1 cellular context compared by ENCODE assay signal in the genomic region with DNA sequence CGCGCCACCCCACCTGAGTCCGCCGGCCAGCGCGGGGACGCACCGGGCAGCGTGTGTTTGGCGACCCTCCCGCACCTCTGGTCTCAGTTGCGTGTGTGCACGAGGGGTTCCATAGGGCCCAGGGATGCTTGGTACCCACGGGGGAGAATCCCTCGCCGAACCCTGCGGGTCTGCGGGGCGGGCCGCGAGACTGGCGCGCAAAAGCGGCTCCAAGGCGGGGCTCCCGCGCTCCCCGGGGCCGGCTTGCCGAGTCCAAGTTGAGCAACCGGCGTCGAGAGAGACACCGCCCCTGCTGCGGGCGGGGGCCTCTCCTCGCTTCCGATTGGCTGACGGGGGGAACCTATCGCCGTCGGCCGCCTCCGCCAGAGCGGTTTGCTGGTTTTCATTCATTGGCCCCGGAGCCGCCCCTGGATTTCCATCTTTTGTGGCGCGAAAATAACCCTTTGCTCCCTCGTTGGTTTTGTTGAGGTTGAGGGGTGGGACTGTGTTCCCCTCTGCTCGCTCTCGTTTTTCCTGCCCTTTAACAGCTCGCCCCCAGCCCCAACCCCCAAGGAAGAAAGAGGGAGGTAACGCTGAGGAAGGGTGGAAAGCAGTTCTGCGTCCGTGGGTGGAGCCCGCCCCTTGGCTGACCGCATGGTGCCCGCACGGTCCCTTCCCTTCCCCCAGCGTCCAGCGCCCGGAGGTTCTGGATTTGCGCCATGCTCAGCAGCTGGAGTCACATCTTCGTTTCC.
TF ChIP-seq lines count a peak whose summit lies in the region.

No MANE protein-coding gene starts in this region.

TF ChIP-seq in HepG2, 621 proteins besides CTCF, POLR2A, EP300 and RAD21 (continued from another document and continues in another):
- TF ChIP-seq JUNB (CRISPR knock-in tag; IDR thresholded peaks at IDR 0.05; ENCODE audit: borderline replicate concordance) (peak; percentile 70; the same call in 1 of the 2 replicates), TBL1XR1 (IDR thresholded peaks at IDR 0.05; ENCODE audit: borderline replicate concordance, low read length, partially characterized antibody) (no peak), ZNF598 (CRISPR knock-in tag; IDR thresholded peaks at IDR 0.05; ENCODE audit: borderline replicate concordance) (0 out of 2 replicates have a peak, but pooled peaks have one; percentile 19), ZSCAN5A (CRISPR knock-in tag; IDR thresholded peaks at IDR 0.05; ENCODE audit: borderline replicate concordance) (peak; percentile 78; the same call in 1 of the 2 replicates), KDM1A (CRISPR knock-in tag; IDR thresholded peaks at IDR 0.05) (peak; percentile 17; the same call in 1 of the 2 replicates), ZFP37 (CRISPR knock-in tag; IDR thresholded peaks at IDR 0.05; ENCODE audit: borderline replicate concordance) (no peak; the same call in 1 of the 2 replicates), ZNF564 (CRISPR knock-in tag; IDR thresholded peaks at IDR 0.05) (peak; percentile 99), KDM2A (CRISPR knock-in tag; IDR thresholded peaks at IDR 0.05; ENCODE audit: borderline replicate concordance, low read depth) (peak; percentile 93), ZNF263 (CRISPR knock-in tag; IDR thresholded peaks at IDR 0.05) (peak; percentile 10; the same call in 1 of the 2 replicates), RARG (CRISPR knock-in tag; IDR thresholded peaks at IDR 0.05; ENCODE audit: low read depth) (no peak; the same call in 1 of the 2 replicates), CEBPG (CRISPR knock-in tag; IDR thresholded peaks at IDR 0.05) (peak; percentile 92), HOMEZ (CRISPR knock-in tag; IDR thresholded peaks at IDR 0.05; ENCODE audit: low read depth) (no peak), ZNF607 (CRISPR knock-in tag; IDR thresholded peaks at IDR 0.05; ENCODE audit: borderline replicate concordance) (peak; percentile 84; the same call in 1 of the 2 replicates), NFE2L1 (CRISPR knock-in tag; IDR thresholded peaks at IDR 0.05; ENCODE audit: borderline replicate concordance) (no peak), ZSCAN12 (CRISPR knock-in tag; IDR thresholded peaks at IDR 0.05) (peak; percentile 83; the same call in 1 of the 2 replicates), CHD2 (IDR thresholded peaks at IDR 0.05; ENCODE audit: low read depth, low read length) (no peak), ZNF253 (CRISPR knock-in tag; IDR thresholded peaks at IDR 0.05; ENCODE audit: borderline replicate concordance) (peak; percentile 74; the same call in 1 of the 2 replicates), ZNF75D (CRISPR knock-in tag; IDR thresholded peaks at IDR 0.05; ENCODE audit: borderline replicate concordance) (no peak), FOXO4 (CRISPR knock-in tag; conservative IDR thresholded peaks at IDR 0.05) (0 out of 2 replicates have a peak, but pooled peaks have one; percentile 35), FOXC1 (CRISPR knock-in tag; IDR thresholded peaks at IDR 0.05; ENCODE audit: borderline replicate concordance) (no peak; the same call in 1 of the 2 replicates), ZNF20 (CRISPR knock-in tag; IDR thresholded peaks at IDR 0.05) (no peak), NFIC (IDR thresholded peaks at IDR 0.05; ENCODE audit: low read length) (peak; percentile 68), DPF2 (CRISPR knock-in tag; IDR thresholded peaks at IDR 0.05; ENCODE audit: borderline replicate concordance, low read depth) (no peak), ZSCAN25 (CRISPR knock-in tag; IDR thresholded peaks at IDR 0.05) (no peak), HMG20A (CRISPR knock-in tag; IDR thresholded peaks at IDR 0.05; ENCODE audit: borderline replicate concordance) (no peak), ZBTB44 (CRISPR knock-in tag; IDR thresholded peaks at IDR 0.05) (no peak), ZNF460 (CRISPR knock-in tag; IDR thresholded peaks at IDR 0.05; ENCODE audit: borderline replicate concordance) (no peak), TOE1 (CRISPR knock-in tag; IDR thresholded peaks at IDR 0.05) (no peak), SP4 (CRISPR knock-in tag; IDR thresholded peaks at IDR 0.05) (peak; percentile 80), ETV5 (CRISPR knock-in tag; IDR thresholded peaks at IDR 0.05; ENCODE audit: borderline replicate concordance) (peak; percentile 17; the same call in 1 of the 2 replicates)
- TF ChIP-seq, protein P1, sequence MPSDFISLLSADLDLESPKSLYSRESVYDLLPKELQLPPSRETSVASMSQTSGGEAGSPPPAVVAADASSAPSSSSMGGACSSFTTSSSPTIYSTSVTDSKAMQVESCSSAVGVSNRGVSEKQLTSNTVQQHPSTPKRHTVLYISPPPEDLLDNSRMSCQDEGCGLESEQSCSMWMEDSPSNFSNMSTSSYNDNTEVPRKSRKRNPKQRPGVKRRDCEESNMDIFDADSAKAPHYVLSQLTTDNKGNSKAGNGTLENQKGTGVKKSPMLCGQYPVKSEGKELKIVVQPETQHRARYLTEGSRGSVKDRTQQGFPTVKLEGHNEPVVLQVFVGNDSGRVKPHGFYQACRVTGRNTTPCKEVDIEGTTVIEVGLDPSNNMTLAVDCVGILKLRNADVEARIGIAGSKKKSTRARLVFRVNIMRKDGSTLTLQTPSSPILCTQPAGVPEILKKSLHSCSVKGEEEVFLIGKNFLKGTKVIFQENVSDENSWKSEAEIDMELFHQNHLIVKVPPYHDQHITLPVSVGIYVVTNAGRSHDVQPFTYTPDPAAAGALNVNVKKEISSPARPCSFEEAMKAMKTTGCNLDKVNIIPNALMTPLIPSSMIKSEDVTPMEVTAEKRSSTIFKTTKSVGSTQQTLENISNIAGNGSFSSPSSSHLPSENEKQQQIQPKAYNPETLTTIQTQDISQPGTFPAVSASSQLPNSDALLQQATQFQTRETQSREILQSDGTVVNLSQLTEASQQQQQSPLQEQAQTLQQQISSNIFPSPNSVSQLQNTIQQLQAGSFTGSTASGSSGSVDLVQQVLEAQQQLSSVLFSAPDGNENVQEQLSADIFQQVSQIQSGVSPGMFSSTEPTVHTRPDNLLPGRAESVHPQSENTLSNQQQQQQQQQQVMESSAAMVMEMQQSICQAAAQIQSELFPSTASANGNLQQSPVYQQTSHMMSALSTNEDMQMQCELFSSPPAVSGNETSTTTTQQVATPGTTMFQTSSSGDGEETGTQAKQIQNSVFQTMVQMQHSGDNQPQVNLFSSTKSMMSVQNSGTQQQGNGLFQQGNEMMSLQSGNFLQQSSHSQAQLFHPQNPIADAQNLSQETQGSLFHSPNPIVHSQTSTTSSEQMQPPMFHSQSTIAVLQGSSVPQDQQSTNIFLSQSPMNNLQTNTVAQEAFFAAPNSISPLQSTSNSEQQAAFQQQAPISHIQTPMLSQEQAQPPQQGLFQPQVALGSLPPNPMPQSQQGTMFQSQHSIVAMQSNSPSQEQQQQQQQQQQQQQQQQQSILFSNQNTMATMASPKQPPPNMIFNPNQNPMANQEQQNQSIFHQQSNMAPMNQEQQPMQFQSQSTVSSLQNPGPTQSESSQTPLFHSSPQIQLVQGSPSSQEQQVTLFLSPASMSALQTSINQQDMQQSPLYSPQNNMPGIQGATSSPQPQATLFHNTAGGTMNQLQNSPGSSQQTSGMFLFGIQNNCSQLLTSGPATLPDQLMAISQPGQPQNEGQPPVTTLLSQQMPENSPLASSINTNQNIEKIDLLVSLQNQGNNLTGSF (CRISPR knock-in tag; IDR thresholded peaks at IDR 0.05) = peak; percentile 18; the same call in 1 of the 2 replicates
- TF ChIP-seq, protein P2, sequence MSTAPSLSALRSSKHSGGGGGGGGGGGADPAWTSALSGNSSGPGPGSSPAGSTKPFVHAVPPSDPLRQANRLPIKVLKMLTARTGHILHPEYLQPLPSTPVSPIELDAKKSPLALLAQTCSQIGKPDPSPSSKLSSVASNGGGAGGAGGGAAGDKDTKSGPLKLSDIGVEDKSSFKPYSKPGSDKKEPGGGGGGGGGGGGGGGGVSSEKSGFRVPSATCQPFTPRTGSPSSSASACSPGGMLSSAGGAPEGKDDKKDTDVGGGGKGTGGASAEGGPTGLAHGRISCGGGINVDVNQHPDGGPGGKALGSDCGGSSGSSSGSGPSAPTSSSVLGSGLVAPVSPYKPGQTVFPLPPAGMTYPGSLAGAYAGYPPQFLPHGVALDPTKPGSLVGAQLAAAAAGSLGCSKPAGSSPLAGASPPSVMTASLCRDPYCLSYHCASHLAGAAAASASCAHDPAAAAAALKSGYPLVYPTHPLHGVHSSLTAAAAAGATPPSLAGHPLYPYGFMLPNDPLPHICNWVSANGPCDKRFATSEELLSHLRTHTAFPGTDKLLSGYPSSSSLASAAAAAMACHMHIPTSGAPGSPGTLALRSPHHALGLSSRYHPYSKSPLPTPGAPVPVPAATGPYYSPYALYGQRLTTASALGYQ (CRISPR knock-in tag; IDR thresholded peaks at IDR 0.05) = peak; percentile 83
- TF ChIP-seq, protein P3, sequence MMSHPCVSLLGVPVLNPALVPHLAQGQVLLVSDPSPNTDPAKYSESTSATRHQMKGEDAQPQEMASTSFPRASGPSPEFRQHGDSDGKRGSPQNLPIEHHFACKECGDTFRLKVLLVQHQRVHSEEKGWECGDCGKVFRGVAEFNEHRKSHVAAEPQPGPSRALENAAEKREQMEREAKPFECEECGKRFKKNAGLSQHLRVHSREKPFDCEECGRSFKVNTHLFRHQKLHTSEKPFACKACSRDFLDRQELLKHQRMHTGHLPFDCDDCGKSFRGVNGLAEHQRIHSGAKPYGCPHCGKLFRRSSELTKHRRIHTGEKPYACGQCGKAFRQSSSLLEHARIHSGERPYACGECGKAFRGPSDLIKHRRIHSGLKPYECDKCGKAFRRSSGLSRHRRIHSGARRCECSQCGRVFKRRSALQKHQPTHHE (CRISPR knock-in tag; IDR thresholded peaks at IDR 0.05; ENCODE audit: borderline replicate concordance) = no peak; the same call in 1 of the 2 replicates
- TF ChIP-seq, protein P4, sequence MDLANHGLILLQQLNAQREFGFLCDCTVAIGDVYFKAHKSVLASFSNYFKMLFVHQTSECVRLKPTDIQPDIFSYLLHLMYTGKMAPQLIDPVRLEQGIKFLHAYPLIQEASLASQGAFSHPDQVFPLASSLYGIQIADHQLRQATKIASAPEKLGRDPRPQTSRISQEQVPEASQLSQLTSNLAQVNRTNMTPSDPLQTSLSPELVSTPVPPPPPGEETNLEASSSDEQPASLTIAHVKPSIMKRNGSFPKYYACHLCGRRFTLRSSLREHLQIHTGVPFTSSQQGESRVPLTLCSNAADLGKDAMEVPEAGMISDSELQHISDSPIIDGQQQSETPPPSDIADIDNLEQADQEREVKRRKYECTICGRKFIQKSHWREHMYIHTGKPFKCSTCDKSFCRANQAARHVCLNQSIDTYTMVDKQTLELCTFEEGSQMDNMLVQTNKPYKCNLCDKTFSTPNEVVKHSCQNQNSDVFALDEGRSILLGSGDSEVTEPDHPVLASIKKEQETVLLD (CRISPR knock-in tag; IDR thresholded peaks at IDR 0.05; ENCODE audit: low read depth) = 0 out of 2 replicates have a peak, but pooled peaks have one; percentile 60
- TF ChIP-seq, protein P5, sequence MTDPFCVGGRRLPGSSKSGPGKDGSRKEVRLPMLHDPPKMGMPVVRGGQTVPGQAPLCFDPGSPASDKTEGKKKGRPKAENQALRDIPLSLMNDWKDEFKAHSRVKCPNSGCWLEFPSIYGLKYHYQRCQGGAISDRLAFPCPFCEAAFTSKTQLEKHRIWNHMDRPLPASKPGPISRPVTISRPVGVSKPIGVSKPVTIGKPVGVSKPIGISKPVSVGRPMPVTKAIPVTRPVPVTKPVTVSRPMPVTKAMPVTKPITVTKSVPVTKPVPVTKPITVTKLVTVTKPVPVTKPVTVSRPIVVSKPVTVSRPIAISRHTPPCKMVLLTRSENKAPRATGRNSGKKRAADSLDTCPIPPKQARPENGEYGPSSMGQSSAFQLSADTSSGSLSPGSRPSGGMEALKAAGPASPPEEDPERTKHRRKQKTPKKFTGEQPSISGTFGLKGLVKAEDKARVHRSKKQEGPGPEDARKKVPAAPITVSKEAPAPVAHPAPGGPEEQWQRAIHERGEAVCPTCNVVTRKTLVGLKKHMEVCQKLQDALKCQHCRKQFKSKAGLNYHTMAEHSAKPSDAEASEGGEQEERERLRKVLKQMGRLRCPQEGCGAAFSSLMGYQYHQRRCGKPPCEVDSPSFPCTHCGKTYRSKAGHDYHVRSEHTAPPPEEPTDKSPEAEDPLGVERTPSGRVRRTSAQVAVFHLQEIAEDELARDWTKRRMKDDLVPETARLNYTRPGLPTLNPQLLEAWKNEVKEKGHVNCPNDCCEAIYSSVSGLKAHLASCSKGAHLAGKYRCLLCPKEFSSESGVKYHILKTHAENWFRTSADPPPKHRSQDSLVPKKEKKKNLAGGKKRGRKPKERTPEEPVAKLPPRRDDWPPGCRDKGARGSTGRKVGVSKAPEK (CRISPR knock-in tag; IDR thresholded peaks at IDR 0.05; ENCODE audit: borderline replicate concordance) = no peak; the same call in 1 of the 2 replicates
